Comparison of ENCODE assay signal across 1 cellular context in the genomic region with DNA sequence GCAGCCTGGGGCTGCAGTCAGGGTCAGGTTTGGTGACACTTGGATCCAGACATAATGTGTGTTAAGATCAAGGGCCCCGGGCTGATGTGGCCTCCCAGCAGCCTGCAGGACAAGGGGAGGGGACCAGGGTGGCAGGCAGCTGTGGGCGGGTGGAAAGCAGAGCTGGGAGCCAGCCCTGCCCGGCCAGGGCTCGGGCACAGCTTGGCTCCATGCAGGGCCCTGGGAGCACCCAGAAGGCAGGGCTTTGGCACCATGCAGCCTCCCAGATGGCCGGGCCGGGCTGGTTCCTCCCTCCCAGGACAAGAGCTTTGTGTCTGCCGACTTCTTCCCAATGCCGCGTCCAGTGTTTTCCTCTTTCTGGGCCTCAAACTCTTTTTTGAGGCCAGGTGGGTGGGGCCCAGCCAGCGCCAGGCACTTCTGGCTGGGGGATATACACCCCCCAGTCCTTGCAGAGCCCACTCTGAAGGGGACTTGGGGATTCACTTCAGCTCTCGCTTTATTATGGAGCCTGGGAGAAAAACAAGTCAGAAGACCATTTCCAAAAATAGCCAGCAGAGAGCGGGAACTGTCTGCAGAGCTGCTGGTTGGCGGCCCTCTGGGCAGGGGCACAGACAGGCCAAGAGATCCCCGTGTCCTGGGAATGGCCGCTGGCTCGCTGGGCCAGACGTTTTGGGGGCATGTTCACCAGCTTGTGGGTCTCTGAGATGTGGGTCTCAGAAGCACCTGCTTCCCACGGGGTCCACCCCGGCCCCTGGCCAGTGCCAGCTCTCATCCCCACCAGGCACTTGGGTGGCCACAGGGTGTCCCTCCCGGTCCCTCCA.
TF ChIP-seq lines count a peak whose summit lies in the region.

No MANE protein-coding gene starts in this region.

TF ChIP-seq in H1, 55 proteins besides CTCF, POLR2A, EP300 and RAD21 (continued from another document):
- no peak for TF ChIP-seq MAX (IDR thresholded peaks at IDR 0.05)
- no peak for TF ChIP-seq NRF1 (IDR thresholded peaks at IDR 0.05; ENCODE audit: low read depth, low read length)
- no peak for TF ChIP-seq BACH1 (IDR thresholded peaks at IDR 0.05; ENCODE audit: low read length)
- TF ChIP-seq, protein P1, sequence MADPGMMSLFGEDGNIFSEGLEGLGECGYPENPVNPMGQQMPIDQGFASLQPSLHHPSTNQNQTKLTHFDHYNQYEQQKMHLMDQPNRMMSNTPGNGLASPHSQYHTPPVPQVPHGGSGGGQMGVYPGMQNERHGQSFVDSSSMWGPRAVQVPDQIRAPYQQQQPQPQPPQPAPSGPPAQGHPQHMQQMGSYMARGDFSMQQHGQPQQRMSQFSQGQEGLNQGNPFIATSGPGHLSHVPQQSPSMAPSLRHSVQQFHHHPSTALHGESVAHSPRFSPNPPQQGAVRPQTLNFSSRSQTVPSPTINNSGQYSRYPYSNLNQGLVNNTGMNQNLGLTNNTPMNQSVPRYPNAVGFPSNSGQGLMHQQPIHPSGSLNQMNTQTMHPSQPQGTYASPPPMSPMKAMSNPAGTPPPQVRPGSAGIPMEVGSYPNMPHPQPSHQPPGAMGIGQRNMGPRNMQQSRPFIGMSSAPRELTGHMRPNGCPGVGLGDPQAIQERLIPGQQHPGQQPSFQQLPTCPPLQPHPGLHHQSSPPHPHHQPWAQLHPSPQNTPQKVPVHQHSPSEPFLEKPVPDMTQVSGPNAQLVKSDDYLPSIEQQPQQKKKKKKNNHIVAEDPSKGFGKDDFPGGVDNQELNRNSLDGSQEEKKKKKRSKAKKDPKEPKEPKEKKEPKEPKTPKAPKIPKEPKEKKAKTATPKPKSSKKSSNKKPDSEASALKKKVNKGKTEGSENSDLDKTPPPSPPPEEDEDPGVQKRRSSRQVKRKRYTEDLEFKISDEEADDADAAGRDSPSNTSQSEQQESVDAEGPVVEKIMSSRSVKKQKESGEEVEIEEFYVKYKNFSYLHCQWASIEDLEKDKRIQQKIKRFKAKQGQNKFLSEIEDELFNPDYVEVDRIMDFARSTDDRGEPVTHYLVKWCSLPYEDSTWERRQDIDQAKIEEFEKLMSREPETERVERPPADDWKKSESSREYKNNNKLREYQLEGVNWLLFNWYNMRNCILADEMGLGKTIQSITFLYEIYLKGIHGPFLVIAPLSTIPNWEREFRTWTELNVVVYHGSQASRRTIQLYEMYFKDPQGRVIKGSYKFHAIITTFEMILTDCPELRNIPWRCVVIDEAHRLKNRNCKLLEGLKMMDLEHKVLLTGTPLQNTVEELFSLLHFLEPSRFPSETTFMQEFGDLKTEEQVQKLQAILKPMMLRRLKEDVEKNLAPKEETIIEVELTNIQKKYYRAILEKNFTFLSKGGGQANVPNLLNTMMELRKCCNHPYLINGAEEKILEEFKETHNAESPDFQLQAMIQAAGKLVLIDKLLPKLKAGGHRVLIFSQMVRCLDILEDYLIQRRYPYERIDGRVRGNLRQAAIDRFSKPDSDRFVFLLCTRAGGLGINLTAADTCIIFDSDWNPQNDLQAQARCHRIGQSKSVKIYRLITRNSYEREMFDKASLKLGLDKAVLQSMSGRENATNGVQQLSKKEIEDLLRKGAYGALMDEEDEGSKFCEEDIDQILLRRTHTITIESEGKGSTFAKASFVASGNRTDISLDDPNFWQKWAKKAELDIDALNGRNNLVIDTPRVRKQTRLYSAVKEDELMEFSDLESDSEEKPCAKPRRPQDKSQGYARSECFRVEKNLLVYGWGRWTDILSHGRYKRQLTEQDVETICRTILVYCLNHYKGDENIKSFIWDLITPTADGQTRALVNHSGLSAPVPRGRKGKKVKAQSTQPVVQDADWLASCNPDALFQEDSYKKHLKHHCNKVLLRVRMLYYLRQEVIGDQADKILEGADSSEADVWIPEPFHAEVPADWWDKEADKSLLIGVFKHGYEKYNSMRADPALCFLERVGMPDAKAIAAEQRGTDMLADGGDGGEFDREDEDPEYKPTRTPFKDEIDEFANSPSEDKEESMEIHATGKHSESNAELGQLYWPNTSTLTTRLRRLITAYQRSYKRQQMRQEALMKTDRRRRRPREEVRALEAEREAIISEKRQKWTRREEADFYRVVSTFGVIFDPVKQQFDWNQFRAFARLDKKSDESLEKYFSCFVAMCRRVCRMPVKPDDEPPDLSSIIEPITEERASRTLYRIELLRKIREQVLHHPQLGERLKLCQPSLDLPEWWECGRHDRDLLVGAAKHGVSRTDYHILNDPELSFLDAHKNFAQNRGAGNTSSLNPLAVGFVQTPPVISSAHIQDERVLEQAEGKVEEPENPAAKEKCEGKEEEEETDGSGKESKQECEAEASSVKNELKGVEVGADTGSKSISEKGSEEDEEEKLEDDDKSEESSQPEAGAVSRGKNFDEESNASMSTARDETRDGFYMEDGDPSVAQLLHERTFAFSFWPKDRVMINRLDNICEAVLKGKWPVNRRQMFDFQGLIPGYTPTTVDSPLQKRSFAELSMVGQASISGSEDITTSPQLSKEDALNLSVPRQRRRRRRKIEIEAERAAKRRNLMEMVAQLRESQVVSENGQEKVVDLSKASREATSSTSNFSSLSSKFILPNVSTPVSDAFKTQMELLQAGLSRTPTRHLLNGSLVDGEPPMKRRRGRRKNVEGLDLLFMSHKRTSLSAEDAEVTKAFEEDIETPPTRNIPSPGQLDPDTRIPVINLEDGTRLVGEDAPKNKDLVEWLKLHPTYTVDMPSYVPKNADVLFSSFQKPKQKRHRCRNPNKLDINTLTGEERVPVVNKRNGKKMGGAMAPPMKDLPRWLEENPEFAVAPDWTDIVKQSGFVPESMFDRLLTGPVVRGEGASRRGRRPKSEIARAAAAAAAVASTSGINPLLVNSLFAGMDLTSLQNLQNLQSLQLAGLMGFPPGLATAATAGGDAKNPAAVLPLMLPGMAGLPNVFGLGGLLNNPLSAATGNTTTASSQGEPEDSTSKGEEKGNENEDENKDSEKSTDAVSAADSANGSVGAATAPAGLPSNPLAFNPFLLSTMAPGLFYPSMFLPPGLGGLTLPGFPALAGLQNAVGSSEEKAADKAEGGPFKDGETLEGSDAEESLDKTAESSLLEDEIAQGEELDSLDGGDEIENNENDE (IDR thresholded peaks at IDR 0.05; ENCODE audit: insufficient replicate concordance, low read length) = no peak
- TF ChIP-seq SAP30 (IDR thresholded peaks at IDR 0.05; ENCODE audit: insufficient read depth, insufficient replicate concordance, low read length) = no peak
- no peak for TF ChIP-seq TCF12 (IDR thresholded peaks at IDR 0.05; ENCODE audit: low read depth, low read length)
- TF ChIP-seq POLR2AphosphoS5 (IDR thresholded peaks at IDR 0.05; ENCODE audit: low read depth, low read length) = no peak
- TF ChIP-seq YY1 (IDR thresholded peaks at IDR 0.05; ENCODE audit: low read depth, low read length) = no peak
- TF ChIP-seq CHD2 (IDR thresholded peaks at IDR 0.05; ENCODE audit: low read length) = no peak
- no peak for TF ChIP-seq TEAD4 (IDR thresholded peaks at IDR 0.05; ENCODE audit: low read depth, low read length)
